11 cellular contexts compared by ENCODE assay signal in the genomic region with DNA sequence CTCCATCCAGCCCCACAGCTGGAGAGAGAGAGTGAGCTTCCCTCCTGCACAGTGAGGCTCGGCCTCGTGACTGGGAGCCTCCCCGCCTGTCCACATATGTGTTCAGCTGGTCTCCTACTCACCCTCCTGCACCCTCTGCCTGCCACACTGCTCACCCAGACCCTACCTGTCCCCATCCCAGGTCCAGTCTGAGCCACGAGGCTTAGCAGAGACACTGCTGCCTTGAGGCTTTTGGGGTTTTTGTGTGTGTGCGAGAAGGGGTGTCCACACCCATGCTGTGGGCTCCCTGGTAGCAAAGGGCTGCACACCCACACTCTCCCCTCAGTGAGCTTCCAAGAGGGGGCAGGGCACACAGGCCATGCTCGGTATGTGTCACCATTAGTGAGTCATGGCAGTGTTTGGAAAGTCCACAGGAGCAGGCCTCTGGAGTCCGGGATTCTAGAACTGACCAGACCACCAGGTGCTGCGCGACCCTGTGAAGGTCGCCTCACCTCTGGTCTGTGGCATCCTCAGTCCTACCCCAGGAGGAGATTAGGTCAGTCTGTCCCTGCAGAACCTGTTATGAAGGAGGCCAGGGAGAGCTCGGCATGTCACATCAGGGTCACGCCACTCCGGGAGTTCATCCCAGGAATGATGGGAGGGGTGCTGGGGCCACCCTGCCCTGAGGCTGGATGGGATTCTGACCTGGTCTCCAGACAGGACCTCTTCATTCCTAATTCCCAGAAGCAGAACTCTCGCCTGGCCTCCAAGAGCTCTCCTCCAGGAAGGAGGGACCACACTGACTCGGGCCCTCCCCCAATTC. TPM values are rescaled to one million over a fixed set of nuclear protein-coding genes. Genes with fewer than 3 reads are reported as not detected.
A peak's percentile ranks its signal among the peaks of the same experiment; 100 is the strongest.
DNase-seq lines count a peak whose midpoint lies in the region; ATAC-seq and TF ChIP-seq lines count a peak whose summit lies in the region.
"Had no signal": no experiment of that assay in that cellular context is flagged by ENCODE, and none has a peak within 500 bp of the region (broad histone marks: within the 10 kb centered on the region; RNA-seq: fewer than 3 reads in every experiment).

No MANE protein-coding gene starts in this region.

- intact Hi-C loops in tibial artery (cut with DNase I; ENCODE audit: low total_unique reads) = no loop called here

- no peak for ATAC-seq in GM23338

- TF ChIP-seq CTCF in astrocyte of the spinal cord (IDR thresholded peaks at IDR 0.05; ENCODE audit: low read depth, low read length) (no peak), kidney epithelial cell (IDR thresholded peaks at IDR 0.05; ENCODE audit: insufficient read depth, low read length, poor library complexity, severe bottlenecking) (no peak), tibial artery (IDR thresholded peaks at IDR 0.05) (no peak), GM23338 (conservative IDR thresholded peaks at IDR 0.05; ENCODE audit: low read depth in 2 of 2) (no peak)

- H3K4me1 ChIP-seq in tibial artery = peaks cover 5 to 86% (median 62%) of the 10 kb centered on the region in 4 donors
- H3K4me1 ChIP-seq in GM23338 (ENCODE audit: insufficient read depth) = no peaks in the 10 kb centered on the region

- H3F3A ChIP-seq in GM23338 (replicated peaks; ENCODE audit: low read depth) = no peaks in the 10 kb centered on the region

- H3K9me3 ChIP-seq in tibial artery = no peaks in the 10 kb centered on the region

- H3K27ac Mint-ChIP-seq in GM23338 = no peak overlapping the region
- H3K27ac Mint-ChIP-seq: activated T-helper 1 cell treated with anti-CD3 and anti-CD28 coated beads, Interleukin-12 subunit alpha, Interleukin-12 subunit beta, Interleukin-2, Interleukin-4 antibody, amounts not matched to agents 30 ng/mL and 10 ng/mL and 1 ng/mL, durations not matched to agents 14 hours and 24 hours and 36 hours had no signal

- H4K20me1 ChIP-seq in GM23338 (replicated peaks; ENCODE audit: insufficient read depth) = no peaks in the 10 kb centered on the region

- no peak overlapping the region for H2AFZ ChIP-seq in GM23338

- no peak overlapping the region for H3K4me3 Mint-ChIP-seq in GM23338
- H3K4me3 Mint-ChIP-seq: activated T-helper 1 cell treated with anti-CD3 and anti-CD28 coated beads, Interleukin-12 subunit alpha, Interleukin-12 subunit beta, Interleukin-2, Interleukin-4 antibody, amounts not matched to agents 30 ng/mL and 10 ng/mL and 1 ng/mL, durations not matched to agents 14 hours and 24 hours and 36 hours had no signal

- peak overlapping the region; percentile 76 to 82 for H3K27ac ChIP-seq in tibial artery
- no peak overlapping the region for H3K27ac ChIP-seq in GM23338 (ENCODE audit: low read depth)
- H3K27ac ChIP-seq: 22Rv1 had no signal

- in situ Hi-C loops in astrocyte of the spinal cord (cut with HindIII; ENCODE audit: low sequenced_read_pairs) = no loop called here

- H3K27me3 Mint-ChIP-seq in GM23338 (ENCODE audit: insufficient read depth, low read depth, poor library complexity) = peaks cover 9% of the 10 kb centered on the region

- no peaks in the 10 kb centered on the region for H3K9me2 ChIP-seq in GM23338 (ENCODE audit: insufficient read depth)

- H3K36me3 Mint-ChIP-seq in GM23338 (ENCODE audit: low read depth) = no peaks in the 10 kb centered on the region

- peaks cover 4% of the 10 kb centered on the region; the same call in 2 of the 3 replicates for H3K9me3 Mint-ChIP-seq in GM23338
- H3K9me3 Mint-ChIP-seq: activated T-helper 1 cell treated with anti-CD3 and anti-CD28 coated beads, Interleukin-12 subunit alpha, Interleukin-12 subunit beta, Interleukin-2, Interleukin-4 antibody, amounts not matched to agents 30 ng/mL and 10 ng/mL and 1 ng/mL, durations not matched to agents 14 hours and 24 hours and 36 hours had no signal

- peaks cover 12% of the 10 kb centered on the region for H3K4me1 Mint-ChIP-seq in GM23338

- H3K27me3 ChIP-seq in kidney epithelial cell (ENCODE audit: control insufficient read depth, insufficient read depth, low read length) (no peaks in the 10 kb centered on the region), tibial artery (no peaks in the 10 kb centered on the region), GM23338 (ENCODE audit: insufficient read depth) (no peaks in the 10 kb centered on the region)

- H3K4me2 ChIP-seq in GM23338 = no peak overlapping the region

- H3K79me2 ChIP-seq in GM23338 (replicated peaks; ENCODE audit: insufficient read depth) = no peaks in the 10 kb centered on the region

- no peaks in the 10 kb centered on the region for H3K36me3 ChIP-seq in kidney epithelial cell (ENCODE audit: control insufficient read depth, insufficient read depth, low read length)
- no peaks in the 10 kb centered on the region for H3K36me3 ChIP-seq in tibial artery
- H3K36me3 ChIP-seq in GM23338 (ENCODE audit: insufficient read depth) = no peaks in the 10 kb centered on the region

- no peak overlapping the region for H3K4me3 ChIP-seq in astrocyte of the spinal cord (ENCODE audit: low read depth, low read length)
- no peak overlapping the region for H3K4me3 ChIP-seq in kidney epithelial cell (ENCODE audit: low read depth, low read length)
- H3K4me3 ChIP-seq in tibial artery = no peak overlapping the region
- no peak overlapping the region for H3K4me3 ChIP-seq in GM23338

- peak; percentile 73 for DNase-seq in DMS53 (lab: John Stamatoyannopoulos, UW)
- no peak for DNase-seq in DMS53 treated with DMSO at 0.1 percent for 48 hours (lab: John Stamatoyannopoulos, UW; ENCODE audit: unreplicated experiment)
- DNase-seq in astrocyte of the spinal cord (ENCODE audit: low read depth, low spot score) = peak; percentile 52
- peak; percentile 61 for DNase-seq in kidney epithelial cell (ENCODE audit: low read depth)
- DNase-seq in tibial artery = peak; percentile 51 to 89
- DNase-seq in RPMI8226 = no peak
- DNase-seq in GM23338 (ENCODE audit: low spot score) = no peak
- DNase-seq in NCI-H1930 (lab: John Stamatoyannopoulos, UW) = no peak
- DNase-seq: T1000 had no signal

TF ChIP-seq in GM23338, 12 proteins besides CTCF, POLR2A, EP300 and RAD21 (continues in another document):
- TF ChIP-seq ZNF331 (CRISPR knock-in tag; IDR thresholded peaks at IDR 0.05; ENCODE audit: low read depth) (no peak), CREB1 (CRISPR knock-in tag; IDR thresholded peaks at IDR 0.05; ENCODE audit: low read depth) (no peak), JUNB (IDR thresholded peaks at IDR 0.05; ENCODE audit: unreplicated experiment) (no peak), ZNF114 (CRISPR knock-in tag; IDR thresholded peaks at IDR 0.05) (no peak)
- TF ChIP-seq, protein P1, sequence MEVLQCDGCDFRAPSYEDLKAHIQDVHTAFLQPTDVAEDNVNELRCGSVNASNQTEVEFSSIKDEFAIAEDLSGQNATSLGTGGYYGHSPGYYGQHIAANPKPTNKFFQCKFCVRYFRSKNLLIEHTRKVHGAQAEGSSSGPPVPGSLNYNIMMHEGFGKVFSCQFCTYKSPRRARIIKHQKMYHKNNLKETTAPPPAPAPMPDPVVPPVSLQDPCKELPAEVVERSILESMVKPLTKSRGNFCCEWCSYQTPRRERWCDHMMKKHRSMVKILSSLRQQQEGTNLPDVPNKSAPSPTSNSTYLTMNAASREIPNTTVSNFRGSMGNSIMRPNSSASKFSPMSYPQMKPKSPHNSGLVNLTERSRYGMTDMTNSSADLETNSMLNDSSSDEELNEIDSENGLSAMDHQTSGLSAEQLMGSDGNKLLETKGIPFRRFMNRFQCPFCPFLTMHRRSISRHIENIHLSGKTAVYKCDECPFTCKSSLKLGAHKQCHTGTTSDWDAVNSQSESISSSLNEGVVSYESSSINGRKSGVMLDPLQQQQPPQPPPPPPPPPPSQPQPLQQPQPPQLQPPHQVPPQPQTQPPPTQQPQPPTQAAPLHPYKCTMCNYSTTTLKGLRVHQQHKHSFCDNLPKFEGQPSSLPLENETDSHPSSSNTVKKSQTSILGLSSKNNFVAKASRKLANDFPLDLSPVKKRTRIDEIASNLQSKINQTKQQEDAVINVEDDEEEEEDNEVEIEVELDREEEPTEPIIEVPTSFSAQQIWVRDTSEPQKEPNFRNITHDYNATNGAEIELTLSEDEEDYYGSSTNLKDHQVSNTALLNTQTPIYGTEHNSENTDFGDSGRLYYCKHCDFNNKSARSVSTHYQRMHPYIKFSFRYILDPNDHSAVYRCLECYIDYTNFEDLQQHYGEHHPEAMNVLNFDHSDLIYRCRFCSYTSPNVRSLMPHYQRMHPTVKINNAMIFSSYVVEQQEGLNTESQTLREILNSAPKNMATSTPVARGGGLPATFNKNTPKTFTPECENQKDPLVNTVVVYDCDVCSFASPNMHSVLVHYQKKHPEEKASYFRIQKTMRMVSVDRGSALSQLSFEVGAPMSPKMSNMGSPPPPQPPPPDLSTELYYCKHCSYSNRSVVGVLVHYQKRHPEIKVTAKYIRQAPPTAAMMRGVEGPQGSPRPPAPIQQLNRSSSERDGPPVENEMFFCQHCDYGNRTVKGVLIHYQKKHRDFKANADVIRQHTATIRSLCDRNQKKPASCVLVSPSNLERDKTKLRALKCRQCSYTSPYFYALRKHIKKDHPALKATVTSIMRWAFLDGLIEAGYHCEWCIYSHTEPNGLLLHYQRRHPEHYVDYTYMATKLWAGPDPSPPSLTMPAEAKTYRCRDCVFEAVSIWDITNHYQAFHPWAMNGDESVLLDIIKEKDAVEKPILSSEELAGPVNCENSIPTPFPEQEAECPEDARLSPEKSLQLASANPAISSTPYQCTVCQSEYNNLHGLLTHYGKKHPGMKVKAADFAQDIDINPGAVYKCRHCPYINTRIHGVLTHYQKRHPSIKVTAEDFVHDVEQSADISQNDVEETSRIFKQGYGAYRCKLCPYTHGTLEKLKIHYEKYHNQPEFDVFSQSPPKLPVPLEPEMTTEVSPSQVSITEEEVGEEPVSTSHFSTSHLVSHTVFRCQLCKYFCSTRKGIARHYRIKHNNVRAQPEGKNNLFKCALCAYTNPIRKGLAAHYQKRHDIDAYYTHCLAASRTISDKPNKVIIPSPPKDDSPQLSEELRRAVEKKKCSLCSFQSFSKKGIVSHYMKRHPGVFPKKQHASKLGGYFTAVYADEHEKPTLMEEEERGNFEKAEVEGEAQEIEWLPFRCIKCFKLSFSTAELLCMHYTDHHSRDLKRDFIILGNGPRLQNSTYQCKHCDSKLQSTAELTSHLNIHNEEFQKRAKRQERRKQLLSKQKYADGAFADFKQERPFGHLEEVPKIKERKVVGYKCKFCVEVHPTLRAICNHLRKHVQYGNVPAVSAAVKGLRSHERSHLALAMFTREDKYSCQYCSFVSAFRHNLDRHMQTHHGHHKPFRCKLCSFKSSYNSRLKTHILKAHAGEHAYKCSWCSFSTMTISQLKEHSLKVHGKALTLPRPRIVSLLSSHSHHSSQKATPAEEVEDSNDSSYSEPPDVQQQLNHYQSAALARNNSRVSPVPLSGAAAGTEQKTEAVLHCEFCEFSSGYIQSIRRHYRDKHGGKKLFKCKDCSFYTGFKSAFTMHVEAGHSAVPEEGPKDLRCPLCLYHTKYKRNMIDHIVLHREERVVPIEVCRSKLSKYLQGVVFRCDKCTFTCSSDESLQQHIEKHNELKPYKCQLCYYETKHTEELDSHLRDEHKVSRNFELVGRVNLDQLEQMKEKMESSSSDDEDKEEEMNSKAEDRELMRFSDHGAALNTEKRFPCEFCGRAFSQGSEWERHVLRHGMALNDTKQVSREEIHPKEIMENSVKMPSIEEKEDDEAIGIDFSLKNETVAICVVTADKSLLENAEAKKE (CRISPR knock-in tag; IDR thresholded peaks at IDR 0.05) = no peak

RNA-seq across cellular contexts. Expression of a gene that starts 39.9 kb away (rescaled TPM):
- 54.3 and 68.1 TPM in 2 replicates for total RNA-seq in kidney epithelial cell
- total RNA-seq in GM23338 (2014; rRNA removed; shearing (Covaris generic)) = 28.8 and 29.8 TPM in 2 replicates
- 11.8 and 12.0 TPM in 2 replicates for polyA plus RNA-seq in GM23338 (2016; fragmentation: Nextera tagmentation; extraction: Ambion mirVana)

Comparison
In these comparisons a context has a peak if more than half of its experiments do, and no peak if none do; other contexts are left out.
1. DNase-seq: peak in DMS53 (single experiment), astrocyte of the spinal cord (single experiment), kidney epithelial cell (single experiment) and tibial artery (2 of 2); none in DMS53 treated with DMSO at 0.1 percent for 48 hours (single experiment), RPMI8226 (single experiment), GM23338 (single experiment) and NCI-H1930 (0 of 2).